Comparison of ENCODE assay signal across 8 cellular contexts in genomic region chrX:43882294-43882681, GRCh38.
DNase-seq lines count a peak whose midpoint lies in the region; ATAC-seq and TF ChIP-seq lines count a peak whose summit lies in the region.

TSS of gene MAOB (minus strand) at chrX:43882450. CDS start at chrX:43882299, 151 bp downstream.

- TF ChIP-seq EP300 in Ishikawa (IDR thresholded peaks at IDR 0.05; ENCODE audit: borderline replicate concordance): no peak

- DNase-seq in astrocyte of the hippocampus (ENCODE audit: low read depth, low spot score) (peak; percentile 41), kidney tubule cell (ENCODE audit: low spot score) (peak; percentile 30), NCI-H1105 treated with DMSO at 0.1 percent for 48 hours (lab: John Stamatoyannopoulos, UW) (no peak), superior temporal gyrus (ENCODE audit: extremely low spot score) (no peak)
- DNase-seq in stimulated activated CD4-positive, alpha-beta T cell treated with anti-CD3 and anti-CD28 coated beads, Interleukin-4, amount 100 ng/mL, for 4 hours: peak; percentile 1 to 3

- no peak for TF ChIP-seq RAD21 in Ishikawa (IDR thresholded peaks at IDR 0.05; ENCODE audit: low read depth)

- ATAC-seq in HG03571 (IDR thresholded peaks at IDR 0.05; ENCODE audit: unreplicated experiment) (no peak), GM21723 (IDR thresholded peaks at IDR 0.05; ENCODE audit: unreplicated experiment) (no peak)

TF ChIP-seq in Ishikawa, 13 proteins besides CTCF, POLR2A, EP300 and RAD21:
- no peak for TF ChIP-seq CEBPB (IDR thresholded peaks at IDR 0.05)
- TF ChIP-seq EGR1 (IDR thresholded peaks at IDR 0.05): peak; percentile 75
- TF ChIP-seq TAF1 (IDR thresholded peaks at IDR 0.05; ENCODE audit: low read depth): no peak

Comparison
In these comparisons a context has a peak if more than half of its experiments do, and no peak if none do; other contexts are left out.
1. DNase-seq: peak in astrocyte of the hippocampus (single experiment), kidney tubule cell (single experiment) and stimulated activated CD4-positive, alpha-beta T cell treated with anti-CD3 and anti-CD28 coated beads, Interleukin-4, amount 100 ng/mL, for 4 hours (2 of 2); none in NCI-H1105 treated with DMSO at 0.1 percent for 48 hours (single experiment) and superior temporal gyrus (single experiment).